Comparison of ENCODE assay signal across 9 cellular contexts in the genomic region with DNA sequence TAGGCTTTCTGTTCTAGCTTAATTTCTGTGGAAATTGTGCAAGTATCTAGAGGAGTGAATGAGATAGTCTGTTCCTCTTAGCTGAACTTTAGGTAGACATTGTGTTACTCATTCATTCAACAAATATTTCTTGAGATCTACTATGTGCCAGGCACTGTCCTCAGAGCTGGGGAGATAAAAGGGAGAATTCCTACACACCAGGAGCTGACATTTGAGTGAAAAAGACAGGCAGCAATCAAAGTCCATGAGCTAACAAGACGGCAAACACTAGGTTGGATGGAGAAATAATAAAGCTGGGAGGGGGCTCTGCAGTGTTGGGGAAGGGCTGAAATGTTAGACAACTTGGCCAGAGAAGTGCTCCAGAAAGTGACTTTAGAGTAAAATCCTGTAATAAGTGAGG.
"Had no signal": no experiment of that assay in that cellular context is flagged by ENCODE, and none has a peak within 500 bp of the region (broad histone marks: within the 10 kb centered on the region; RNA-seq: fewer than 3 reads in every experiment).

No MANE protein-coding gene starts in this region.

- H3K27ac Mint-ChIP-seq: HFFc6, IgD-negative memory B cell had no signal

- H3K9me3 Mint-ChIP-seq: HFFc6 had no signal

- H3K36me3 ChIP-seq: HAP-1 had no signal

- H3K4me3 Mint-ChIP-seq: HFFc6, IgD-negative memory B cell had no signal

- H3K4me1 Mint-ChIP-seq: IgD-negative memory B cell had no signal

- H3K4me3 ChIP-seq: GM23248, HAP-1 had no signal

- ATAC-seq: HCT116 had no signal

- FAIRE-seq: HTR-8/SVneo had no signal

- H3K9ac ChIP-seq: GM23248 had no signal

- DNase-seq: GM23248, GOT3, H7, HFFc6, KBM-7 had no signal

- H3K4me1 ChIP-seq: HAP-1 had no signal

- H3K27ac ChIP-seq: GM23248 had no signal

- H3K36me3 Mint-ChIP-seq: IgD-negative memory B cell had no signal

- H2AFZ ChIP-seq: GM23248 had no signal
